28 cellular contexts compared by ENCODE assay signal in the genomic region with DNA sequence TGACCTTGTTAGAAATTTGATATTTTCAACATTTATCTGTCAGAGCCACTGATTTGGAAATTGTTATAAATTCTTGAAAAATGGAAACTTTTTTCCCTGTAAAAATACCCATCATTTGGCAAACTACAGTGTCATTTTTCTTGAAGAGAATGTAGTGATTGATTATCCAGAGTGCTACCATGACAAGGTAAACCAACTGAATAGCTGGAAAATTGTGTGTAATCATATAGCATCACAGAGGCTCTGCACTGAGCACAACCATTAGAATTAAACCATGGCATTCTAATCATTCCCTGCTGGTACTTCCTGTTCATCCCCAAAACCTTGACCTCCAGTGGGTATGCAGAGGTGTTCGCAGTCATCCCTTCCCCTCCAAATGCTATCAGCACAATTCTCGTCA.
"Had no signal": no experiment of that assay in that cellular context is flagged by ENCODE, and none has a peak within 500 bp of the region (broad histone marks: within the 10 kb centered on the region; RNA-seq: fewer than 3 reads in every experiment).

No MANE protein-coding gene starts in this region.

- ATAC-seq: activated CD4-positive, alpha-beta T cell treated with anti-CD3 and anti-CD28 coated beads for 36 hours; activated CD8-positive, alpha-beta T cell treated with anti-CD3 and anti-CD28 coated beads, Interleukin-2, amount 10 ng/mL, durations not matched to agents 7 days and 5 days; activated naive CD4-positive, alpha-beta T cell treated with anti-CD3 and anti-CD28 coated beads, Interleukin-2, amount 50 U/mL, for 72 hours; activated T-cell treated with anti-CD3 and anti-CD28 coated beads, Interleukin-2, amount 50 U/mL, for 72 hours; effector memory CD8-positive, alpha-beta T cell; gastroesophageal sphincter; heart right ventricle had no signal

- H3K27ac ChIP-seq: ascending aorta, breast epithelium, coronary artery, epithelial cell of prostate, esophagus squamous epithelium, gastroesophageal sphincter, heart right ventricle had no signal

- H3K4me1 ChIP-seq: ascending aorta, breast epithelium, esophagus squamous epithelium, gastroesophageal sphincter had no signal

- DNase-seq: activated CD4-positive, alpha-beta memory T cell treated with anti-CD3 and anti-CD28 coated beads for 36 hours; activated CD4-positive, alpha-beta T cell treated with anti-CD3 and anti-CD28 coated beads for 36 hours; activated CD4-positive, alpha-beta T cell treated with anti-CD3 and anti-CD28 coated beads, Interleukin-2, amount 10 ng/mL, durations not matched to agents 24 days and 14 days; activated CD4-positive, CD25-positive, alpha-beta regulatory T cell; activated CD4-positive, CD25-positive, alpha-beta regulatory T cell treated with anti-CD3 and anti-CD28 coated beads, Interleukin-2, amount 50 U/mL, for 72 hours; activated CD8-positive, alpha-beta memory T cell treated with anti-CD3 and anti-CD28 coated beads, Interleukin-2, amount 50 U/mL, for 48 hours; activated CD8-positive, alpha-beta T cell treated with anti-CD3 and anti-CD28 coated beads, Interleukin-2, amount 10 ng/mL, durations not matched to agents 7 days and 5 days; activated gamma-delta T cell; activated naive CD4-positive, alpha-beta T cell; activated naive CD4-positive, alpha-beta T cell treated with anti-CD3 and anti-CD28 coated beads, Interleukin-2, amount 10 ng/mL, durations not matched to agents 7 days and 5 days; activated naive CD8-positive, alpha-beta T cell treated with anti-CD3 and anti-CD28 coated beads, Interleukin-2, amount 10 ng/mL, durations not matched to agents 7 days and 5 days; activated T-cell treated with anti-CD3 and anti-CD28 coated beads for 4 hours; activated T-cell treated with anti-CD3 and anti-CD28 coated beads, Interleukin-2, amount 50 U/mL, for 24 hours; activated T-cell treated with anti-CD3 and anti-CD28 coated beads, Interleukin-2, amount 50 U/mL, for 72 hours; effector CD4-positive, alpha-beta T cell; effector memory CD8-positive, alpha-beta T cell; esophagus squamous epithelium; foreskin melanocyte; heart right ventricle; T-helper 2 cell had no signal

- H3K4me3 ChIP-seq: ascending aorta, breast epithelium, coronary artery, esophagus squamous epithelium, gastroesophageal sphincter, heart right ventricle had no signal

- FAIRE-seq: endothelial cell of umbilical vein, TTC549 had no signal

- H3K36me3 ChIP-seq: ascending aorta, breast epithelium, esophagus squamous epithelium, gastroesophageal sphincter, heart right ventricle had no signal

- H3K9me3 ChIP-seq: ascending aorta, breast epithelium, esophagus squamous epithelium, gastroesophageal sphincter had no signal

- H3K27me3 ChIP-seq: ascending aorta, breast epithelium, esophagus squamous epithelium, gastroesophageal sphincter, heart right ventricle had no signal
